13 cellular contexts compared by ENCODE assay signal in genomic region chr21:27476696-27477095, GRCh38.
DNase-seq lines count a peak whose midpoint lies in the region; ATAC-seq, FAIRE-seq and TF ChIP-seq lines count a peak whose summit lies in the region.
"Had no signal": no experiment of that assay in that cellular context is flagged by ENCODE, and none has a peak within 500 bp of the region (broad histone marks: within the 10 kb centered on the region; RNA-seq: fewer than 3 reads in every experiment).

No MANE protein-coding gene starts in this region.

- DNase-seq in AG09309 (ENCODE audit: low read depth) (peak; percentile 43), OCI-M1 (lab: John Stamatoyannopoulos, UW) (peak; percentile 11), epithelial cell of proximal tubule (ENCODE audit: low read depth) (no peak), midbrain (lab: John Stamatoyannopoulos, UW) (peak; percentile 44), H54 (ENCODE audit: insufficient read length, low spot score) (no peak)
- DNase-seq in activated CD4-positive, alpha-beta T cell treated with anti-CD3 and anti-CD28 coated beads, Interleukin-2, amount 50 U/mL, for 48 hours = no peak
- DNase-seq: activated CD4-positive, alpha-beta T cell treated with anti-CD3 and anti-CD28 coated beads for 48 hours; Caco-2; NCI-H774; spleen; stimulated activated naive CD8-positive, alpha-beta T cell treated with anti-CD3 and anti-CD28 coated beads, Interleukin-15, amount 100 ng/mL, for 72 hours had no signal

- TF ChIP-seq CTCF in AG09309 (IDR thresholded peaks at IDR 0.05; ENCODE audit: control insufficient read depth, insufficient read depth, low read depth, low read length, missing control alignments) (peak; percentile 67), epithelial cell of proximal tubule (conservative IDR thresholded peaks at IDR 0.05; ENCODE audit: low read depth, low read length) (peak; percentile 54)

- H3K4me3 ChIP-seq in AG09309 (ENCODE audit: control insufficient read depth, low read depth, low read length) (no peak overlapping the region), epithelial cell of proximal tubule (ENCODE audit: low read depth, low read length) (no peak overlapping the region)
- H3K4me3 ChIP-seq: spleen had no signal

- no peak for ATAC-seq in HG02763 (IDR thresholded peaks at IDR 0.05; ENCODE audit: unreplicated experiment)
- ATAC-seq in HG03095 (IDR thresholded peaks at IDR 0.05; ENCODE audit: unreplicated experiment) = no peak
- ATAC-seq: stimulated activated naive CD8-positive, alpha-beta T cell treated with anti-CD3 and anti-CD28 coated beads, Interleukin-15, amount 100 ng/mL, for 72 hours had no signal

- no peak for TF ChIP-seq POLR2A in H54 (IDR thresholded peaks at IDR 0.05; ENCODE audit: low read depth, low read length)

- FAIRE-seq in H54 (lab: Jason Lieb, UNC) = no peak

Comparison
In these comparisons a context has a peak if more than half of its experiments do, and no peak if none do; other contexts are left out.
1. DNase-seq: peak in AG09309 (single experiment), OCI-M1 (single experiment) and midbrain (single experiment); none in epithelial cell of proximal tubule (single experiment), H54 (single experiment) and activated CD4-positive, alpha-beta T cell treated with anti-CD3 and anti-CD28 coated beads, Interleukin-2, amount 50 U/mL, for 48 hours (0 of 2).